In the genomic region with DNA sequence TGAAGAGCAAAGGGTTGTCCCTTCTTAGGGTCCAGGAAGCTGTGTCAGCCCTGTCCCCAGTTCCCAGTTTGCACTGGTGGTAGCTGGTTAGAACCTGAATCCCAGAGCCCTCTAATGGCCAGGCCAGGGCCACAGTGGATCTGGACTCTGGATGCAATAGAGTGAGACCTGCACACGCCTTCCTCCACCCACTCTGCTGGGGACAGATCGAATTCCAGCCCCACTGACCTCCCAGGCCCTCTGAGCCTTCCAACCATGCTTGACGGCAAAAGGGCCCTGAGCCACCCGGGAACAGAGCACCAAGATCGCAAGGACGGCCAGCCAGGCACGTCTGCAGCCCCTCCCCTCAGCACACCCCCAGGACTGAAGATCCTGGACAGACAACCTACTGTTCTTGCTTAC, we compare ENCODE assay signal across 16 cellular contexts. TPM values are rescaled to one million over a fixed set of nuclear protein-coding genes. Genes with fewer than 3 reads are reported as not detected.
DNase-seq lines count a peak whose midpoint lies in the region; ATAC-seq and TF ChIP-seq lines count a peak whose summit lies in the region.
"Had no signal": no experiment of that assay in that cellular context is flagged by ENCODE, and none has a peak within 500 bp of the region (broad histone marks: within the 10 kb centered on the region; RNA-seq: fewer than 3 reads in every experiment).

No MANE protein-coding gene starts in this region.

- POLR2A ChIA-PET in Panc1 (lab: Charles Lee) = no interaction called here

- no peak for TF ChIP-seq EP300 in ovary (IDR thresholded peaks at IDR 0.05)

- H3K27me3 ChIP-seq in Panc1 (ENCODE audit: control insufficient read depth, insufficient read depth, low read length) (no peaks in the 10 kb centered on the region), ovary (no peaks in the 10 kb centered on the region), upper lobe of right lung (no peaks in the 10 kb centered on the region)
- H3K27me3 ChIP-seq: breast epithelium, transverse colon had no signal

- TF ChIP-seq CTCF in Panc1 (IDR thresholded peaks at IDR 0.05) (no peak), ovary (IDR thresholded peaks at IDR 0.05) (no peak), upper lobe of right lung (IDR thresholded peaks at IDR 0.05) (no peak)

- H3K4me3 ChIP-seq in Panc1 (ENCODE audit: low read depth in 2 of 2, low read length in 2 of 2) = no peak overlapping the region
- no peak overlapping the region for H3K4me3 ChIP-seq in ovary
- no peak overlapping the region for H3K4me3 ChIP-seq in upper lobe of right lung
- H3K4me3 ChIP-seq: breast epithelium, lung, transverse colon had no signal

- TF ChIP-seq POLR2A in ovary (IDR thresholded peaks at IDR 0.05) = no peak

- in situ Hi-C loops in Panc1 (cut with HindIII; ENCODE audit: low pct_unique_long_range_greater_than_20kb, low sequenced_read_pairs) = no loop called here

- WGBS in ovary, 3 donors = 9 to 14% (median 12%) methylated on average over 6 to 7 of the region's 7 CpGs

- CTCF ChIA-PET in Panc1 (lab: Charles Lee) = no interaction called here

- ATAC-seq in Panc1 (peak; percentile 80), GM19395 (IDR thresholded peaks at IDR 0.05; ENCODE audit: unreplicated experiment) (no peak), upper lobe of right lung (no peak)

- no peak overlapping the region for H3K27ac ChIP-seq in Panc1 (ENCODE audit: low read length)
- H3K27ac ChIP-seq in ovary = peak overlapping the region; percentile 40 to 55
- H3K27ac ChIP-seq in upper lobe of right lung = no peak overlapping the region
- H3K27ac ChIP-seq: breast epithelium, transverse colon had no signal

- H3K4me1 ChIP-seq in Panc1 (ENCODE audit: control insufficient read depth, insufficient read depth, low read length) = no peaks in the 10 kb centered on the region
- H3K4me1 ChIP-seq in ovary (ENCODE audit: insufficient read depth) = peaks cover 27% of the 10 kb centered on the region
- H3K4me1 ChIP-seq in upper lobe of right lung = no peaks in the 10 kb centered on the region
- H3K4me1 ChIP-seq: breast epithelium, transverse colon had no signal

- peak; percentile 27 for DNase-seq in COLO668 (lab: John Stamatoyannopoulos, UW; ENCODE audit: unreplicated experiment)
- no peak for DNase-seq in Panc1 (ENCODE audit: low read depth, low spot score)
- DNase-seq in kidney tubule cell (ENCODE audit: low spot score) = peak; percentile 33
- DNase-seq in ovary = peak in 4 of 5 donors; percentile 56 to 81 (median 68)
- no peak for DNase-seq in NCI-H226
- DNase-seq in NCI-H2227 treated with DMSO at 0.1 percent for 48 hours (lab: John Stamatoyannopoulos, UW) = no peak
- no peak for DNase-seq in upper lobe of right lung
- DNase-seq: ACHN; effector CD4-positive, alpha-beta T cell; NCI-H1694; NCI-H446; T-helper 9 cell; transverse colon had no signal

- intact Hi-C loops in Panc1 (cut with micrococcal nuclease; ENCODE audit: unreplicated experiment) (no loop called here), ovary (cut with DNase I) (loop anchor here in 2 of 4 donors (5.0 to 10.0 kb wide), 2 partner anchors 64 to 71 kb away; no protein-coding TSS in a partner anchor), upper lobe of right lung (cut with DNase I) (no loop called here)

- H3K9me3 ChIP-seq in Panc1 (ENCODE audit: control insufficient read depth, insufficient read depth, low read depth, low read length) (no peaks in the 10 kb centered on the region), ovary (no peaks in the 10 kb centered on the region), upper lobe of right lung (no peaks in the 10 kb centered on the region)
- H3K9me3 ChIP-seq: breast epithelium, transverse colon had no signal

- H3K36me3 ChIP-seq in Panc1 (ENCODE audit: control insufficient read depth, insufficient read depth, low read length) = no peaks in the 10 kb centered on the region
- no peaks in the 10 kb centered on the region for H3K36me3 ChIP-seq in ovary
- no peaks in the 10 kb centered on the region for H3K36me3 ChIP-seq in upper lobe of right lung
- H3K36me3 ChIP-seq: breast epithelium, transverse colon had no signal

- BruUV-seq in Panc1 (replicated peaks; lab: Mats Ljungman, UMichigan) = no TSS peak

RNA-seq across cellular contexts. Expression of gene NAIF1, which starts 23.7 kb away (rescaled TPM):
- total RNA-seq in Panc1 (2021; ENCODE audit: unreplicated experiment) = 14.6 TPM
- 19.1 TPM for polyA plus RNA-seq in Panc1 (2012; ENCODE audit: insufficient read length)
- total RNA-seq in ovary = 10 to 100 TPM in 1 of 7 donors, 1 to 10 TPM in 6; 4.1 to 10.9 (median 5.9) TPM
- 1 to 10 TPM; 6.6 to 9.0 TPM for polyA plus RNA-seq in ovary
- 11.8 TPM for total RNA-seq in upper lobe of right lung

RNA-seq across cellular contexts. Expression of gene SLC25A25, which starts 24.6 kb away (rescaled TPM):
- total RNA-seq in Panc1 (2021; ENCODE audit: unreplicated experiment) (10.7 TPM), ovary (10 to 100 TPM; 24.1 to 90.1 (median 40.0) TPM), upper lobe of right lung (34.7 TPM)
- 6.8 TPM for polyA plus RNA-seq in Panc1 (2012; ENCODE audit: insufficient read length)
- polyA plus RNA-seq in ovary = 10 to 100 TPM; 23.4 to 28.6 TPM

Comparison
In these comparisons a context has a peak if more than half of its experiments do, and no peak if none do; other contexts are left out.
1. DNase-seq: peak in COLO668 (single experiment), kidney tubule cell (single experiment) and ovary (4 of 5); none in Panc1 (single experiment), NCI-H226 (single experiment), NCI-H2227 treated with DMSO at 0.1 percent for 48 hours (single experiment) and upper lobe of right lung (single experiment).
2. H3K27ac ChIP-seq: peak in ovary (2 of 2); none in Panc1 (single experiment) and upper lobe of right lung (single experiment).